25 cellular contexts compared by ENCODE assay signal in genomic region chr1:207112907-207113306, GRCh38. TPM values are rescaled to one million over a fixed set of nuclear protein-coding genes. Genes with fewer than 3 reads are reported as not detected.
"Had no signal": no experiment of that assay in that cellular context is flagged by ENCODE, and none has a peak within 500 bp of the region (broad histone marks: within the 10 kb centered on the region; RNA-seq: fewer than 3 reads in every experiment).

No MANE protein-coding gene starts in this region.

- H3K27me3 ChIP-seq: SJSA1 had no signal

- H3K27ac ChIP-seq: KMS-11, SJSA1, SK-N-MC had no signal

- H3K9me3 ChIP-seq: SJSA1 had no signal

- H3K4me3 ChIP-seq: SJSA1, SK-N-MC had no signal

- H3K4me2 ChIP-seq: KMS-11 had no signal

- FAIRE-seq: RCC 7860 had no signal

- H3K36me3 ChIP-seq: SJSA1 had no signal

- DNase-seq: IMR-90, MV-4-11, NCI-H1092, NCI-H1105 treated with DMSO at 0.1 percent for 48 hours, NCI-H1417 treated with DMSO at 0.1 percent for 48 hours, NCI-H146, NCI-H187, NCI-H2029, NCI-H2081 treated with DMSO at 0.1 percent for 48 hours, NCI-H2171, NCI-H226, NCI-H446, NCI-H510A, NCI-H524 treated with DMSO at 0.1 percent for 48 hours, NCI-H69, NCI-H774, Right ventricle myocardium superior, RPMI8226, SIG-M5 had no signal

- H3K9ac ChIP-seq: KMS-11 had no signal

- H3K4me1 ChIP-seq: SJSA1 had no signal

RNA-seq across cellular contexts. Expression of gene C4BPA, which starts 8.9 kb away (rescaled TPM):
- total RNA-seq: IMR-90, LHCN-M2, MCF 10A, SJSA1 had no signal
- polyA plus RNA-seq: IMR-90 had no signal

RNA-seq across cellular contexts. Expression of gene C4BPB, which starts 24.2 kb away (rescaled TPM):
- total RNA-seq: IMR-90, LHCN-M2, MCF 10A had no signal
- polyA plus RNA-seq: IMR-90 had no signal
